Comparison of ENCODE assay signal across 20 cellular contexts in the genomic region with DNA sequence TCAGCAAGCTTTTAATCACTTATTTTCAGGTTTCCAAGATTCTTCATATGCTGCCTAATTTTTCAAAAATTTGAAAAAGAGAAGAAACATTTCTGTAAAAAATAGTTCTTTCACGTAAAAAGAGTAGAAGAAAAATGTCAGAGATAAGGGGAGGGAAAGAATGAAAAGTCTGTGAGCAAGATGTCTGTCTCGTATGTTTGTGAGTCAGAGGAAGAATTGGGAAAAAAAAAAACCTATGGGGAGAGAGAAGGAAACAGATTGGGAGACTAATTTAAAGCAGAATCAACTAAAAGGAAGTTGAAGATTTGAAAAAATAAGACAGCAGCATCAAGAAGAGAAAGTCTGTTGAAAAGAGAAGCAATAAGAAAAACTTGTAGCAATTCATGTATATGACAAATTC.
"Had no signal": no experiment of that assay in that cellular context is flagged by ENCODE, and none has a peak within 500 bp of the region (broad histone marks: within the 10 kb centered on the region; RNA-seq: fewer than 3 reads in every experiment).

No MANE protein-coding gene starts in this region.

- ATAC-seq: foreskin keratinocyte, psoas muscle, right cardiac atrium had no signal

- H3K4me3 ChIP-seq: coronary artery, esophagus muscularis mucosa, lung, psoas muscle, suprapubic skin, transverse colon, uterus had no signal

- H3K27ac ChIP-seq: coronary artery, esophagus muscularis mucosa, foreskin keratinocyte, psoas muscle, suprapubic skin, transverse colon, uterus had no signal

- H3K27ac Mint-ChIP-seq: activated naive CD4-positive, alpha-beta T cell treated with anti-CD3 and anti-CD28 coated beads, Interleukin-2, amount 50 U/mL, for 24 hours; stimulated activated naive CD8-positive, alpha-beta T cell treated with anti-CD3 and anti-CD28 coated beads, Interleukin-15, Interleukin-2, amounts not matched to agents 100 ng/mL and 50 ng/mL, for 24 hours had no signal

- H3K27me3 ChIP-seq: esophagus muscularis mucosa, foreskin keratinocyte, suprapubic skin, transverse colon, uterus had no signal

- DNase-seq: activated CD4-positive, alpha-beta T cell treated with anti-CD3 and anti-CD28 coated beads, Interleukin-2, amount 50 U/mL, for 1 hour; activated CD4-positive, CD25-positive, alpha-beta regulatory T cell treated with anti-CD3 and anti-CD28 coated beads, Interleukin-2, amount 50 U/mL, for 72 hours; activated CD8-positive, alpha-beta memory T cell treated with anti-CD3 and anti-CD28 coated beads for 24 hours; activated CD8-positive, alpha-beta memory T cell treated with anti-CD3 and anti-CD28 coated beads, Interleukin-2, amount 50 U/mL, for 48 hours; activated gamma-delta T cell; activated T-cell treated with anti-CD3 and anti-CD28 coated beads, Interleukin-2, amount 50 U/mL, for 48 hours; caudate nucleus; foreskin keratinocyte; glutamatergic neuron; hypothalamus; psoas muscle; right cardiac atrium; transverse colon; uterus had no signal

- H3K9me3 Mint-ChIP-seq: activated naive CD4-positive, alpha-beta T cell treated with anti-CD3 and anti-CD28 coated beads, Interleukin-2, amount 50 U/mL, for 24 hours; stimulated activated naive CD8-positive, alpha-beta T cell treated with anti-CD3 and anti-CD28 coated beads, Interleukin-15, Interleukin-2, amounts not matched to agents 100 ng/mL and 50 ng/mL, for 24 hours had no signal

- H3K4me1 ChIP-seq: esophagus muscularis mucosa, psoas muscle, suprapubic skin, transverse colon, uterus had no signal

- H3K36me3 Mint-ChIP-seq: activated naive CD4-positive, alpha-beta T cell treated with anti-CD3 and anti-CD28 coated beads, Interleukin-2, amount 50 U/mL, for 24 hours had no signal

- H3K4me3 Mint-ChIP-seq: activated naive CD4-positive, alpha-beta T cell treated with anti-CD3 and anti-CD28 coated beads, Interleukin-2, amount 50 U/mL, for 24 hours; stimulated activated naive CD8-positive, alpha-beta T cell treated with anti-CD3 and anti-CD28 coated beads, Interleukin-15, Interleukin-2, amounts not matched to agents 100 ng/mL and 50 ng/mL, for 24 hours had no signal

- H3K9me3 ChIP-seq: esophagus muscularis mucosa, psoas muscle, suprapubic skin, transverse colon, uterus had no signal

- H3K4me1 Mint-ChIP-seq: activated naive CD4-positive, alpha-beta T cell treated with anti-CD3 and anti-CD28 coated beads, Interleukin-2, amount 50 U/mL, for 24 hours had no signal

- H3K36me3 ChIP-seq: esophagus muscularis mucosa, suprapubic skin, transverse colon, uterus had no signal
